8 cellular contexts compared by ENCODE assay signal in the genomic region with DNA sequence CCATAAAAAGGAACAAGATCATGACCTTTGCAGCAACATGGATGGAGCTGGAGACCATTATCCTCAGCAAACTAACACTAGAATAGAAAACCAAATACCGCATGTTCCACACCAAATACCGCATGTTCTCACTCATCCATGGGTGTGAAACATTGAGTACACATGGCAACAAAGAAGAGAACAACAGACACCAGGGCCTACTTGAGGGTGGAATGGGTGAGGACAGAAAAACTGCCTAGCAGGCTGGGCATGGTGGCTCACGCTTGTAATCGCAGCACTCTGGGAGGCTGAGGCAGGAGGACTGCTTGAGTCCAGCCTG. TPM values are rescaled to one million over a fixed set of nuclear protein-coding genes. Genes with fewer than 3 reads are reported as not detected.
A peak's percentile ranks its signal among the peaks of the same experiment; 100 is the strongest.
DNase-seq lines count a peak whose midpoint lies in the region; ATAC-seq and TF ChIP-seq lines count a peak whose summit lies in the region.
"Had no signal": no experiment of that assay in that cellular context is flagged by ENCODE, and none has a peak within 500 bp of the region (broad histone marks: within the 10 kb centered on the region; RNA-seq: fewer than 3 reads in every experiment).

No MANE protein-coding gene starts in this region.

- peaks cover 13% of the 10 kb centered on the region for H3K36me3 ChIP-seq in left ventricle myocardium inferior
- peaks cover 3% of the 10 kb centered on the region for H3K36me3 ChIP-seq in fibroblast of lung (ENCODE audit: control insufficient read depth, insufficient read depth, low read length)
- H3K36me3 ChIP-seq in upper lobe of right lung = peaks cover 7% of the 10 kb centered on the region

- ATAC-seq in left ventricle myocardium superior (no peak), upper lobe of right lung (no peak), GM21528 (IDR thresholded peaks at IDR 0.05; ENCODE audit: low FRiP score, unreplicated experiment) (no peak)
- ATAC-seq: right cardiac atrium had no signal

- H3K4me2 ChIP-seq in fibroblast of lung (ENCODE audit: extremely low read depth, insufficient read depth, low read length) = no peak overlapping the region

- H3K9me3 ChIP-seq in left ventricle myocardium inferior (replicated peaks) (no peaks in the 10 kb centered on the region), fibroblast of lung (ENCODE audit: control insufficient read depth, insufficient read depth, low read depth, low read length) (no peaks in the 10 kb centered on the region), upper lobe of right lung (no peaks in the 10 kb centered on the region)

- no peak for DNase-seq in left ventricle myocardium inferior
- no peak for DNase-seq in left ventricle myocardium superior
- DNase-seq in fibroblast of lung (ENCODE audit: low read depth in 2 of 2) = no peak
- DNase-seq in upper lobe of right lung = no peak
- DNase-seq in ACHN = no peak
- DNase-seq: NCI-H526 treated with DMSO at 0.1 percent for 48 hours, right cardiac atrium had no signal

- in situ Hi-C loops in ACHN (cut with HindIII; ENCODE audit: low pct_ligation_motif_present, low pct_unique_long_range_greater_than_20kb, low sequenced_read_pairs) = no loop called here

- no peaks in the 10 kb centered on the region for H3K27me3 ChIP-seq in left ventricle myocardium inferior (ENCODE audit: low read depth)
- H3K27me3 ChIP-seq in fibroblast of lung (ENCODE audit: control insufficient read depth, insufficient read depth, low read length) = no peaks in the 10 kb centered on the region
- H3K27me3 ChIP-seq in upper lobe of right lung = no peaks in the 10 kb centered on the region

- H2AFZ ChIP-seq in fibroblast of lung (ENCODE audit: low read length) = no peak overlapping the region

- TF ChIP-seq CTCF in left ventricle myocardium inferior (IDR thresholded peaks at IDR 0.05; ENCODE audit: borderline replicate concordance) = no peak
- no peak for TF ChIP-seq CTCF in fibroblast of lung (conservative IDR thresholded peaks at IDR 0.05 in 1 of 2, IDR thresholded peaks at IDR 0.05 in 1 of 2; ENCODE audit: low read depth in 1 of 2, low read length in 2 of 2)
- TF ChIP-seq CTCF in upper lobe of right lung (IDR thresholded peaks at IDR 0.05) = no peak

- H3K4me3 ChIP-seq in left ventricle myocardium inferior = no peak overlapping the region
- no peak overlapping the region for H3K4me3 ChIP-seq in fibroblast of lung (replicated peaks in 1 of 4; ENCODE audit: control extremely low read depth in 1 of 4, insufficient read depth in 1 of 4, low read depth in 3 of 4, low read length in 4 of 4)
- no peak overlapping the region for H3K4me3 ChIP-seq in upper lobe of right lung

- H3K4me1 ChIP-seq in left ventricle myocardium inferior (peaks cover 100% of the 10 kb centered on the region), fibroblast of lung (ENCODE audit: control insufficient read depth, extremely low read depth, insufficient read depth, low read length) (peaks cover 68% of the 10 kb centered on the region), upper lobe of right lung (peaks cover 89% of the 10 kb centered on the region)

- peaks cover 84% of the 10 kb centered on the region for H3K79me2 ChIP-seq in fibroblast of lung (ENCODE audit: control insufficient read depth, insufficient read depth, low read length)

- no peak overlapping the region for H3K9ac ChIP-seq in fibroblast of lung (ENCODE audit: insufficient read depth, low read length)

- no peaks in the 10 kb centered on the region for H4K20me1 ChIP-seq in fibroblast of lung (ENCODE audit: control insufficient read depth, extremely low read depth, insufficient read depth, low read length)

- H3K27ac ChIP-seq in left ventricle myocardium inferior (replicated peaks) (peak overlapping the region; percentile 93), fibroblast of lung (ENCODE audit: insufficient read depth, low read length) (peak overlapping the region; percentile 99), upper lobe of right lung (peak overlapping the region; percentile 88)

- intact Hi-C loops in left ventricle myocardium inferior (cut with micrococcal nuclease) = no loop called here
- intact Hi-C loops in left ventricle myocardium superior (cut with micrococcal nuclease) = no loop called here
- intact Hi-C loops in upper lobe of right lung (cut with DNase I) = no loop called here

RNA-seq across cellular contexts. Expression of a gene that starts 12.3 kb away (rescaled TPM):
- total RNA-seq in left ventricle myocardium inferior = 40.3 TPM
- total RNA-seq in left ventricle myocardium superior = 52.5 TPM
- 40.8 and 71.3 TPM in 2 replicates for total RNA-seq in fibroblast of lung
- polyA plus RNA-seq in fibroblast of lung = 240 and 248 TPM in 2 replicates
- polyA plus RNA-seq in fibroblast of lung (2012) = 181 and 192 TPM in 2 replicates
- polyA minus RNA-seq in fibroblast of lung (ENCODE audit: low replicate concordance) = 634 and 716 TPM in 2 replicates
- 94.6 TPM for total RNA-seq in upper lobe of right lung

RNA-seq across cellular contexts. Expression of a gene that starts 21.7 kb away (rescaled TPM):
- total RNA-seq in left ventricle myocardium inferior (1.1 TPM), left ventricle myocardium superior (0.40 TPM), fibroblast of lung (0.33 and 0.77 TPM in 2 replicates), upper lobe of right lung (20.9 TPM)
- polyA plus RNA-seq in fibroblast of lung = 0.02 and 0.03 TPM in 2 replicates
- 0.13 TPM in 2 replicates for polyA plus RNA-seq in fibroblast of lung (2012)
- polyA minus RNA-seq in fibroblast of lung (ENCODE audit: low replicate concordance) = not detected in 2 replicates

RNA-seq across cellular contexts. Expression of a gene that starts 50.9 kb away (rescaled TPM):
- 13.1 TPM for total RNA-seq in left ventricle myocardium inferior
- total RNA-seq in left ventricle myocardium superior = 13.0 TPM
- total RNA-seq in fibroblast of lung = 7.4 and 9.9 TPM in 2 replicates
- 3.1 and 5.1 TPM in 2 replicates for polyA plus RNA-seq in fibroblast of lung
- 9.5 and 15.8 TPM in 2 replicates for polyA plus RNA-seq in fibroblast of lung (2012)
- polyA minus RNA-seq in fibroblast of lung (ENCODE audit: low replicate concordance) = 14.8 and 32.3 TPM in 2 replicates
- total RNA-seq in upper lobe of right lung = 23.2 TPM

RNA-seq across cellular contexts. Expression of a gene that starts 55.8 kb away (rescaled TPM):
- total RNA-seq in left ventricle myocardium inferior = 8.7 TPM
- 9.1 TPM for total RNA-seq in left ventricle myocardium superior
- total RNA-seq in fibroblast of lung = 12.1 and 13.7 TPM in 2 replicates
- polyA plus RNA-seq in fibroblast of lung = 8.9 and 14.2 TPM in 2 replicates
- polyA plus RNA-seq in fibroblast of lung (2012) = 15.3 and 28.8 TPM in 2 replicates
- 32.7 and 60.9 TPM in 2 replicates for polyA minus RNA-seq in fibroblast of lung (ENCODE audit: low replicate concordance)
- 22.5 TPM for total RNA-seq in upper lobe of right lung

RNA-seq across cellular contexts. Expression of a gene that starts 58.4 kb away (rescaled TPM):
- total RNA-seq in left ventricle myocardium inferior = 22.5 TPM
- total RNA-seq in left ventricle myocardium superior = 18.4 TPM
- total RNA-seq in fibroblast of lung = 6.2 and 12.1 TPM in 2 replicates
- 10.9 and 12.4 TPM in 2 replicates for polyA plus RNA-seq in fibroblast of lung
- 13.2 and 14.5 TPM in 2 replicates for polyA plus RNA-seq in fibroblast of lung (2012)
- polyA minus RNA-seq in fibroblast of lung (ENCODE audit: low replicate concordance) = 13.4 and 24.2 TPM in 2 replicates
- 29.4 TPM for total RNA-seq in upper lobe of right lung

Comparison
In these comparisons a context has a peak if more than half of its experiments do, and no peak if none do; other contexts are left out.
1. RNA of a gene that starts 21.7 kb away (total RNA-seq): 20.9 TPM in upper lobe of right lung (single experiment); 1.1 TPM in left ventricle myocardium inferior (single experiment), 0.40 TPM in left ventricle myocardium superior (single experiment) and 0.33 to 0.77 TPM in fibroblast of lung; every median in the first group is over 10 times any median in the second.
2. Peak in every context shown above with its lines, with median percentiles within 50 percentile points of each other: H3K27ac ChIP-seq.